Comparison of ENCODE assay signal across 14 cellular contexts in genomic region chr4:1862961-1863296, GRCh38. TPM values are rescaled to one million over a fixed set of nuclear protein-coding genes. Genes with fewer than 3 reads are reported as not detected.
A peak's percentile ranks its signal among the peaks of the same experiment; 100 is the strongest.
DNase-seq lines count a peak whose midpoint lies in the region; ATAC-seq and TF ChIP-seq lines count a peak whose summit lies in the region.
"Had no signal": no experiment of that assay in that cellular context is flagged by ENCODE, and none has a peak within 500 bp of the region (broad histone marks: within the 10 kb centered on the region; RNA-seq: fewer than 3 reads in every experiment).

No MANE protein-coding gene starts in this region.

- no peak overlapping the region for H3K4me2 ChIP-seq in mesendoderm (ENCODE audit: low read length)

- H3K4me1 Mint-ChIP-seq in CD8-positive, alpha-beta memory T cell, result peaks cover 16 to 21% (median 18%) of the 10 kb centered on the region in 3 donors
- peaks cover 25% of the 10 kb centered on the region for H3K4me1 Mint-ChIP-seq in activated CD8-positive, alpha-beta T cell treated with anti-CD3 and anti-CD28 coated beads for 36 hours (ENCODE audit: low read depth)

- intact Hi-C loops in activated CD8-positive, alpha-beta T cell treated with anti-CD3 and anti-CD28 coated beads for 36 hours (cut with micrococcal nuclease), result no loop called here
- intact Hi-C loops in gastrocnemius medialis (cut with DNase I; ENCODE audit: low total_unique reads), result no loop called here

- no peak for TF ChIP-seq CTCF in activated CD8-positive, alpha-beta T cell treated with anti-CD3 and anti-CD28 coated beads for 36 hours (IDR thresholded peaks at IDR 0.05)
- no peak for TF ChIP-seq CTCF in gastrocnemius medialis (IDR thresholded peaks at IDR 0.05 in 4 of 5, conservative IDR thresholded peaks at IDR 0.05 in 1 of 5)

- H2AFZ ChIP-seq in ACC112 (ENCODE audit: low read length, unreplicated experiment), result no peak overlapping the region

- H3K36me3 ChIP-seq in ACC112 (ENCODE audit: insufficient read depth, low read length) (no peaks in the 10 kb centered on the region), mesendoderm (ENCODE audit: control insufficient read depth, insufficient read depth, low read length) (no peaks in the 10 kb centered on the region), gastrocnemius medialis (no peaks in the 10 kb centered on the region)
- H3K36me3 ChIP-seq in CD8-positive, alpha-beta memory T cell (ENCODE audit: insufficient read depth, low read length), result no peaks in the 10 kb centered on the region

- H3K27me3 ChIP-seq in ACC112 (ENCODE audit: insufficient read depth, low read length) (no peaks in the 10 kb centered on the region), mesendoderm (ENCODE audit: insufficient read depth, low read length, poor library complexity) (peaks cover 30% of the 10 kb centered on the region), gastrocnemius medialis (peaks cover 11 to 33% (median 32%) of the 10 kb centered on the region in 3 donors)
- H3K27me3 ChIP-seq in CD8-positive, alpha-beta memory T cell (ENCODE audit: insufficient read depth, low read length, poor library complexity, severe bottlenecking), result no peaks in the 10 kb centered on the region

- no peak overlapping the region for H2BK5ac ChIP-seq in mesendoderm (ENCODE audit: low read length)

- H3K79me2 ChIP-seq in ACC112 (ENCODE audit: control insufficient read depth, insufficient read depth, low read length, unreplicated experiment) (peaks cover 5% of the 10 kb centered on the region), mesendoderm (ENCODE audit: control insufficient read depth, insufficient read depth, low read length) (no peaks in the 10 kb centered on the region)

- peaks cover 9% of the 10 kb centered on the region for H3K4me1 ChIP-seq in ACC112 (ENCODE audit: control insufficient read depth, insufficient read depth, low read length, unreplicated experiment)
- peaks cover 20% of the 10 kb centered on the region for H3K4me1 ChIP-seq in CD8-positive, alpha-beta memory T cell (ENCODE audit: insufficient read depth, low read length)
- no peaks in the 10 kb centered on the region for H3K4me1 ChIP-seq in mesendoderm (ENCODE audit: control insufficient read depth, low read depth, low read length)
- peaks cover 0 to 2% of the 10 kb centered on the region in 2 donors for H3K4me1 ChIP-seq in gastrocnemius medialis

- peak; percentile 2 for ATAC-seq in activated CD8-positive, alpha-beta T cell treated with anti-CD3 and anti-CD28 coated beads for 36 hours
- ATAC-seq in gastrocnemius medialis (no peak), HG03378 (IDR thresholded peaks at IDR 0.05; ENCODE audit: unreplicated experiment) (no peak), HG02588 (IDR thresholded peaks at IDR 0.05; ENCODE audit: unreplicated experiment) (no peak)
- ATAC-seq: GM12878 had no signal

- H3K4me3 ChIP-seq in ACC112 (ENCODE audit: low read depth, low read length), result 0 out of 2 replicates have a peak overlapping the region, but pooled peaks have one; percentile 57
- H3K4me3 ChIP-seq in CD8-positive, alpha-beta memory T cell (ENCODE audit: low read length), result peak overlapping the region; percentile 49
- no peak overlapping the region for H3K4me3 ChIP-seq in mesendoderm (ENCODE audit: low read length)
- H3K4me3 ChIP-seq in gastrocnemius medialis, result no peak overlapping the region

- H3K27ac ChIP-seq in ACC112 (ENCODE audit: low read depth, low read length) (no peak overlapping the region), mesendoderm (ENCODE audit: low read depth, low read length) (no peak overlapping the region), gastrocnemius medialis (no peak overlapping the region)
- no peak overlapping the region for H3K27ac ChIP-seq in CD8-positive, alpha-beta memory T cell (ENCODE audit: low read depth, low read length)

- no CpG with 5 or more reads among the region's 14 CpGs for WGBS in mesendoderm (ENCODE audit: extremely low coverage, insufficient coverage, low lambda C conversion rate)

- no peak overlapping the region for H3K23ac ChIP-seq in mesendoderm (ENCODE audit: low read length)

- CTCF ChIA-PET in CD8-positive, alpha-beta memory T cell (lab: Charles Lee), result interaction anchor here (1.0 kb wide), 1 partner anchor 36 kb away, joined by 5 read pairs; no protein-coding TSS in a partner anchor
- CTCF ChIA-PET in activated CD8-positive, alpha-beta T cell treated with anti-CD3 and anti-CD28 coated beads for 36 hours (lab: Charles Lee), result no interaction called here
- CTCF ChIA-PET in HEK293T (lab: Yijun Ruan, JAX), result interaction anchor here (1.6 kb wide), 1 partner anchor 37 kb away, joined by 3 read pairs; no protein-coding TSS in a partner anchor

- no peak overlapping the region for H4K8ac ChIP-seq in mesendoderm (ENCODE audit: low read depth, low read length)

- no peaks in the 10 kb centered on the region for H3K9me3 ChIP-seq in CD8-positive, alpha-beta memory T cell (ENCODE audit: low read length)
- H3K9me3 ChIP-seq in gastrocnemius medialis, result no peaks in the 10 kb centered on the region

- TF ChIP-seq POLR2A in gastrocnemius medialis (IDR thresholded peaks at IDR 0.05), result no peak

- DNase-seq in CD8-positive, alpha-beta memory T cell, result no peak
- peak; percentile 40 for DNase-seq in activated CD8-positive, alpha-beta T cell treated with anti-CD3 and anti-CD28 coated beads for 36 hours
- DNase-seq in mesendoderm (no peak), gastrocnemius medialis (no peak), HEK293T (ENCODE audit: extremely low spot score) (no peak)
- DNase-seq: AML-193, midbrain, MM.1S, NCI-H1930, NCI-H510A had no signal

- H3K9me3 Mint-ChIP-seq in CD8-positive, alpha-beta memory T cell, result no peaks in the 10 kb centered on the region
- no peaks in the 10 kb centered on the region for H3K9me3 Mint-ChIP-seq in activated CD8-positive, alpha-beta T cell treated with anti-CD3 and anti-CD28 coated beads for 36 hours

- H3K56ac ChIP-seq in mesendoderm (ENCODE audit: low read length), result peak overlapping the region; percentile 62

- H3K27me3 Mint-ChIP-seq in CD8-positive, alpha-beta memory T cell, result peaks cover 0 to 2% of the 10 kb centered on the region in 2 donors
- H3K27me3 Mint-ChIP-seq in activated CD8-positive, alpha-beta T cell treated with anti-CD3 and anti-CD28 coated beads for 36 hours, result no peaks in the 10 kb centered on the region

- in situ Hi-C loops in gastrocnemius medialis (cut with MboI; ENCODE audit: low sequenced_read_pairs in 4 of 4), result no loop called here

- H3K27ac Mint-ChIP-seq in CD8-positive, alpha-beta memory T cell, result peak overlapping the region; percentile 17 to 87 (median 70)
- H3K27ac Mint-ChIP-seq in activated CD8-positive, alpha-beta T cell treated with anti-CD3 and anti-CD28 coated beads for 36 hours, result peak overlapping the region; percentile 61

- H3K36me3 Mint-ChIP-seq in CD8-positive, alpha-beta memory T cell, result no peaks in the 10 kb centered on the region
- H3K36me3 Mint-ChIP-seq in activated CD8-positive, alpha-beta T cell treated with anti-CD3 and anti-CD28 coated beads for 36 hours (ENCODE audit: low read depth), result no peaks in the 10 kb centered on the region

- H3K9ac ChIP-seq in mesendoderm (ENCODE audit: low read length), result peak overlapping the region; percentile 30

- POLR2A ChIA-PET in CD8-positive, alpha-beta memory T cell (lab: Charles Lee), result interaction anchor here (0.6 kb wide), 2 partner anchors 10 to 517 kb away, joined by 3 read pairs; no protein-coding TSS in a partner anchor
- POLR2A ChIA-PET in activated CD8-positive, alpha-beta T cell treated with anti-CD3 and anti-CD28 coated beads for 36 hours (lab: Charles Lee), result interaction anchor here (0.6 to 1.7 kb wide), 7 partner anchors 9 to 1248 kb away, joined by 3 to 6 read pairs (median 3); partner anchors contain the start of gene SLBP
- POLR2A ChIA-PET in HEK293T (lab: Yijun Ruan, JAX), result no interaction called here

- peak overlapping the region; percentile 26 to 81 (median 70) for H3K4me3 Mint-ChIP-seq in CD8-positive, alpha-beta memory T cell
- H3K4me3 Mint-ChIP-seq in activated CD8-positive, alpha-beta T cell treated with anti-CD3 and anti-CD28 coated beads for 36 hours, result peak overlapping the region; percentile 73

- H3K79me1 ChIP-seq in mesendoderm (ENCODE audit: low read length), result no peaks in the 10 kb centered on the region

- no peak overlapping the region for H3K4ac ChIP-seq in mesendoderm (ENCODE audit: low read depth, low read length)

- no peak overlapping the region for H2BK120ac ChIP-seq in mesendoderm (ENCODE audit: low read depth, low read length)

- no peak overlapping the region for H3K18ac ChIP-seq in mesendoderm (ENCODE audit: low read length)

- H2BK15ac ChIP-seq in mesendoderm (replicated peaks; ENCODE audit: low read depth), result no peak overlapping the region

- H2AK5ac ChIP-seq in mesendoderm (ENCODE audit: low read length), result no peak overlapping the region

- no peak overlapping the region for H4K5ac ChIP-seq in mesendoderm (ENCODE audit: low read length)

TF ChIP-seq in HEK293T, 16 proteins besides CTCF, POLR2A, EP300 and RAD21:
- TF ChIP-seq ARNT (IDR thresholded peaks at IDR 0.05) (no peak), FOXK2 (IDR thresholded peaks at IDR 0.05) (no peak), BHLHE40 (IDR thresholded peaks at IDR 0.05; ENCODE audit: borderline replicate concordance) (no peak), ZNF384 (IDR thresholded peaks at IDR 0.05) (no peak), SP1 (IDR thresholded peaks at IDR 0.05) (no peak), FOXM1 (IDR thresholded peaks at IDR 0.05; ENCODE audit: borderline replicate concordance) (no peak), SUZ12 (IDR thresholded peaks at IDR 0.05) (no peak), CTBP1 (IDR thresholded peaks at IDR 0.05; ENCODE audit: borderline replicate concordance) (no peak)

RNA-seq across cellular contexts. Expression of gene LETM1, which starts 7.0 kb away (rescaled TPM):
- 10 to 100 TPM; 85.4 to 87.3 TPM for total RNA-seq in CD8-positive, alpha-beta memory T cell
- 15.5 TPM for polyA plus RNA-seq in CD8-positive, alpha-beta memory T cell
- total RNA-seq in activated CD8-positive, alpha-beta T cell treated with anti-CD3 and anti-CD28 coated beads for 36 hours, result 10 to 100 TPM; 49.4 to 53.2 TPM
- polyA plus RNA-seq in mesendoderm (2013, experiment 1 of 2), result 21.4 TPM
- polyA plus RNA-seq in mesendoderm (2013, experiment 2 of 2), result 21.8 TPM
- total RNA-seq in gastrocnemius medialis, result 10 to 100 TPM; 23.2 to 40.3 (median 33.6) TPM

RNA-seq across cellular contexts. Expression of gene NSD2, which starts 8.3 kb away (rescaled TPM):
- total RNA-seq in CD8-positive, alpha-beta memory T cell, result 100 to 1,000 TPM; 150 to 152 TPM
- polyA plus RNA-seq in CD8-positive, alpha-beta memory T cell, result 9.0 TPM
- total RNA-seq in activated CD8-positive, alpha-beta T cell treated with anti-CD3 and anti-CD28 coated beads for 36 hours, result 100 to 1,000 TPM; 219 TPM
- 41.7 TPM for polyA plus RNA-seq in mesendoderm (2013, experiment 1 of 2)
- 43.9 TPM for polyA plus RNA-seq in mesendoderm (2013, experiment 2 of 2)
- total RNA-seq in gastrocnemius medialis, result 10 to 100 TPM; 14.8 to 21.3 (median 16.8) TPM

Comparison
In these comparisons a context has a peak if more than half of its experiments do, and no peak if none do; other contexts are left out.
1. H3K4me3 ChIP-seq: peak in ACC112 (single experiment) and CD8-positive, alpha-beta memory T cell (single experiment); none in mesendoderm (single experiment) and gastrocnemius medialis (0 of 4).
2. RNA of gene NSD2, which starts 8.3 kb away (total RNA-seq): 219 TPM in activated CD8-positive, alpha-beta T cell treated with anti-CD3 and anti-CD28 coated beads for 36 hours and 150 to 152 TPM in CD8-positive, alpha-beta memory T cell; 14.8 to 21.3 TPM in gastrocnemius medialis; every median in the first group is over 4 times any median in the second.